In genomic region chr10:123143162-123143824, GRCh38 we compare ENCODE assay signal across 2 cellular contexts.
TF ChIP-seq lines count a peak whose summit lies in the region.

No MANE protein-coding gene starts in this region.

TF ChIP-seq in GM23338, 12 proteins besides CTCF, POLR2A, EP300 and RAD21:
- TF ChIP-seq JUNB (IDR thresholded peaks at IDR 0.05; ENCODE audit: unreplicated experiment): no peak
- no peak for TF ChIP-seq ZNF331 (CRISPR knock-in tag; IDR thresholded peaks at IDR 0.05; ENCODE audit: low read depth)
- no peak for TF ChIP-seq NANOG (IDR thresholded peaks at IDR 0.05; ENCODE audit: borderline replicate concordance)
- peak; percentile 93 for TF ChIP-seq EZH2 (IDR thresholded peaks at IDR 0.05; ENCODE audit: low read depth, unreplicated experiment)
- TF ChIP-seq EZH2phosphoT487 (IDR thresholded peaks at IDR 0.05; ENCODE audit: unreplicated experiment): peak; percentile 16
- no peak for TF ChIP-seq POLR2AphosphoS5 (IDR thresholded peaks at IDR 0.05; ENCODE audit: low read depth)

TF ChIP-seq in H1, 55 proteins besides CTCF, POLR2A, EP300 and RAD21:
- TF ChIP-seq NRF1 (IDR thresholded peaks at IDR 0.05; ENCODE audit: low read depth, low read length) (no peak), TAF7 (optimal IDR thresholded peaks at IDR 0.05; ENCODE audit: borderline replicate concordance, low read depth, low read length) (no peak), POU5F1 (IDR thresholded peaks at IDR 0.05; ENCODE audit: low read depth, low read length) (no peak), ATF2 (IDR thresholded peaks at IDR 0.05; ENCODE audit: low read length) (no peak), ASH2L (IDR thresholded peaks at IDR 0.05; ENCODE audit: low read length) (peak; percentile 35), RXRA (IDR thresholded peaks at IDR 0.05; ENCODE audit: insufficient read depth, low read depth, low read length) (no peak), SP4 (IDR thresholded peaks at IDR 0.05; ENCODE audit: low read length) (no peak), SUZ12 (IDR thresholded peaks at IDR 0.05; ENCODE audit: low read length) (peak; percentile 86), RBBP5 (IDR thresholded peaks at IDR 0.05; ENCODE audit: borderline replicate concordance, low read depth, low read length) (0 out of 2 replicates have a peak, but pooled peaks have one; percentile 55), E2F6 (IDR thresholded peaks at IDR 0.05) (0 out of 2 replicates have a peak, but pooled peaks have one; percentile 11), CTBP2 (IDR thresholded peaks at IDR 0.05; ENCODE audit: borderline replicate concordance, insufficient read depth, insufficient read length, low read length) (peak; percentile 89), PHF8 (conservative IDR thresholded peaks at IDR 0.05; ENCODE audit: low read depth, low read length) (no peak), MAX (IDR thresholded peaks at IDR 0.05) (peak; percentile 31; the same call in 1 of the 2 replicates), FOSL1 (IDR thresholded peaks at IDR 0.05; ENCODE audit: insufficient read depth, low read depth, low read length) (no peak), EZH2 (IDR thresholded peaks at IDR 0.05; ENCODE audit: low read depth, low read length, severe bottlenecking) (peak; percentile 85), RNF2 (IDR thresholded peaks at IDR 0.05; ENCODE audit: borderline replicate concordance, low read depth, low read length, missing control alignments, poor library complexity, severe bottlenecking) (peak; percentile 76)
